In the genomic region with DNA sequence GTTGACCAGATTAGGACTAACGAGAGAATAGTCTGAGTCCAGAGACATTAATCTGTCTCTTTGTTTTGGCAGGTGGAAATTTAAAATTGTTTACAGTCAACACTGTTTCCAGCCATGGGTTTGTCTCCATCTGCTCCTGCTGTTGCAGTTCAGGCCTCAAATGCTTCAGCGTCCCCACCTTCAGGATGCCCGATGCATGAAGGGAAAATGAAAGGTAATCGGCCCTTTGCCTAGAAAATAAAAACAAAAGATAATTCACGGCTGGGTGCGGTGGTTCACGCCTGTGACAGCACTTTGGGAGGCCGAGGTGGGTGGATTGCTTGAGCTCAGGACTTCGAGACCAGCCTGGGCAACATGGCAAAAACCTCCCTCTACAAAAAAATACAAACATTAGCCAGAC, we compare ENCODE assay signal across 8 cellular contexts. TPM values are rescaled to one million over a fixed set of nuclear protein-coding genes. Genes with fewer than 3 reads are reported as not detected.
DNase-seq lines count a peak whose midpoint lies in the region; ATAC-seq, FAIRE-seq and TF ChIP-seq lines count a peak whose summit lies in the region.

No MANE protein-coding gene starts in this region.

- DNase-seq in COR-L47 (lab: John Stamatoyannopoulos, UW) (peak; percentile 2), PC-9 (no peak), pancreas (no peak)
- no peak for DNase-seq in stimulated activated CD4-positive, alpha-beta T cell treated with anti-CD3 and anti-CD28 coated beads, Interleukin-1b, Interleukin-23, amount 100 ng/mL, for 48 hours

- TSS peak; percentile 57 for BruUV-seq in PC-9 (replicated peaks; lab: Mats Ljungman, UMichigan)

- peaks cover 2% of the 10 kb centered on the region; the same call in 1 of the 2 replicates for H3K36me3 ChIP-seq in PC-9 (ENCODE audit: low read depth)
- no peaks in the 10 kb centered on the region for H3K36me3 ChIP-seq in esophagus (ENCODE audit: control insufficient read depth in 2 of 2, insufficient read depth in 2 of 2, low read length in 1 of 2)
- no peaks in the 10 kb centered on the region for H3K36me3 ChIP-seq in pancreas

- TF ChIP-seq CTCF in PC-9 (conservative IDR thresholded peaks at IDR 0.05) = 0 out of 2 replicates have a peak, but pooled peaks have one; percentile 6
- TF ChIP-seq CTCF in pancreas (IDR thresholded peaks at IDR 0.05) = no peak

- peaks cover 10% of the 10 kb centered on the region; the same call in 1 of the 2 replicates for H3K4me1 ChIP-seq in PC-9 (replicated peaks; ENCODE audit: insufficient read depth)
- peaks cover 0 to 2% of the 10 kb centered on the region in 2 donors for H3K4me1 ChIP-seq in esophagus (ENCODE audit: control insufficient read depth in 2 of 2, insufficient read depth in 2 of 2, low read length in 1 of 2)
- no peaks in the 10 kb centered on the region for H3K4me1 ChIP-seq in pancreas

- CTCF ChIA-PET in PC-9 (lab: Charles Lee) = interaction anchor here (0.6 kb wide), 1 partner anchor 922 kb away, joined by 3 read pairs; no protein-coding TSS in a partner anchor

- H3K27me3 ChIP-seq in PC-9 (ENCODE audit: insufficient read depth, low read depth) (no peaks in the 10 kb centered on the region), esophagus (ENCODE audit: control insufficient read depth in 1 of 2, insufficient read depth in 2 of 2, low read length in 2 of 2) (no peaks in the 10 kb centered on the region), pancreas (no peaks in the 10 kb centered on the region)

- H3K4me2 ChIP-seq in PC-9 = peak overlapping the region; percentile 97

- H3K9me3 ChIP-seq in PC-9 (ENCODE audit: insufficient read depth, low read depth) (no peaks in the 10 kb centered on the region), esophagus (ENCODE audit: control insufficient read depth in 2 of 2, insufficient read depth in 1 of 2, low read depth in 1 of 2, low read length in 1 of 2) (no peaks in the 10 kb centered on the region), pancreas (no peaks in the 10 kb centered on the region)

- 0 out of 2 replicates have a peak, but pooled peaks cover 3% of the 10 kb centered on the region for H3F3A ChIP-seq in PC-9 (ENCODE audit: insufficient read depth, low read depth)

- intact Hi-C loops in PC-9 (cut with micrococcal nuclease; ENCODE audit: unreplicated experiment) = loop anchor here (5.0 kb wide), 1 partner anchor 280 kb away; no protein-coding TSS in a partner anchor
- intact Hi-C loops in pancreas (cut with DNase I) = no loop called here

- POLR2A ChIA-PET in PC-9 (lab: Charles Lee; ENCODE audit: unreplicated experiment) = no interaction called here

- FAIRE-seq in pancreas (lab: Jason Lieb, UNC) = no peak

- 16 to 40% methylated on average over 9 of the region's 9 CpGs for WGBS in esophagus, 2 donors
- 21 to 47% methylated on average over 9 of the region's 9 CpGs for WGBS in pancreas, 2 donors

- H3K4me3 ChIP-seq in PC-9 (peak overlapping the region; percentile 94), esophagus (ENCODE audit: low read depth in 1 of 2, low read length in 2 of 2) (peak overlapping the region; percentile 63 to 75), pancreas (peak overlapping the region; percentile 41 to 58 (median 52))

- peaks cover 25% of the 10 kb centered on the region; the same call in 1 of the 2 replicates for H4K20me1 ChIP-seq in PC-9 (ENCODE audit: insufficient read depth)

- peaks cover 34% of the 10 kb centered on the region for H3K79me2 ChIP-seq in PC-9 (ENCODE audit: low read depth)

- ATAC-seq in pancreas = no peak
- ATAC-seq in GM18873 (IDR thresholded peaks at IDR 0.05; ENCODE audit: low FRiP score, unreplicated experiment) = no peak
- ATAC-seq in HG03108 (IDR thresholded peaks at IDR 0.05; ENCODE audit: unreplicated experiment) = no peak
- ATAC-seq in GM19324 (IDR thresholded peaks at IDR 0.05; ENCODE audit: low FRiP score, unreplicated experiment) = no peak

- H3K27ac ChIP-seq in PC-9 (peak overlapping the region; percentile 75), esophagus (ENCODE audit: low read depth in 2 of 2, low read length in 1 of 2) (peak overlapping the region; percentile 86 to 90), pancreas (no peak overlapping the region)

- H3K9me2 ChIP-seq in PC-9 (ENCODE audit: insufficient read depth) = no peaks in the 10 kb centered on the region

- no peak overlapping the region for H2AFZ ChIP-seq in PC-9

RNA-seq across cellular contexts. Expression of gene HCCS, which starts 0.8 kb away (rescaled TPM):
- total RNA-seq in PC-9 (2021) = 30.4 and 38.5 TPM in 2 replicates
- 10 to 100 TPM in 1 of 2 donors, 1 to 10 TPM in 1; 7.4 to 20.4 TPM for polyA plus RNA-seq in esophagus
- 1 to 10 TPM; 4.5 to 9.2 (median 6.4) TPM for total RNA-seq in pancreas
- polyA plus RNA-seq in pancreas = 1 to 10 TPM; 3.2 to 7.7 TPM

Comparison
In these comparisons a context has a peak if more than half of its experiments do, and no peak if none do; other contexts are left out.
1. H3K27ac ChIP-seq: peak in PC-9 (single experiment) and esophagus (2 of 2); none in pancreas (0 of 4).
2. Peak in every context shown above with its lines, with median percentiles within 50 percentile points of each other: H3K4me3 ChIP-seq.